Comparison of ENCODE assay signal across 10 cellular contexts in genomic region chr11:62500066-62501035, GRCh38. TPM values are rescaled to one million over a fixed set of nuclear protein-coding genes. Genes with fewer than 3 reads are reported as not detected.
A peak's percentile ranks its signal among the peaks of the same experiment; 100 is the strongest.
DNase-seq lines count a peak whose midpoint lies in the region; ATAC-seq and TF ChIP-seq lines count a peak whose summit lies in the region.
"Had no signal": no experiment of that assay in that cellular context is flagged by ENCODE, and none has a peak within 500 bp of the region (broad histone marks: within the 10 kb centered on the region; RNA-seq: fewer than 3 reads in every experiment).

No MANE protein-coding gene starts in this region.

- H3K4me3 ChIP-seq in heart right ventricle (no peak overlapping the region), upper lobe of left lung (no peak overlapping the region)
- no peak overlapping the region for H3K4me3 ChIP-seq in CD4-positive, alpha-beta memory T cell (ENCODE audit: low read length in 2 of 2)

- H3K4me3 Mint-ChIP-seq in CD4-positive, alpha-beta memory T cell = no peak overlapping the region
- H3K4me3 Mint-ChIP-seq in activated naive CD8-positive, alpha-beta T cell treated with anti-CD3 and anti-CD28 coated beads, Interleukin-2, amount 50 U/mL, for 24 hours = no peak overlapping the region

- CTCF ChIA-PET in RWPE1 (lab: Yijun Ruan, JAX) = interaction anchor here (0.5 to 2.3 kb wide), 7 partner anchors 23 to 122 kb away, joined by 3 to 10 read pairs (median 3); partner anchors contain the start of gene SCGB1A1
- CTCF ChIA-PET in CD4-positive, alpha-beta memory T cell (lab: Charles Lee; ENCODE audit: partially characterized antibody) = interaction anchor here (0.7 to 1.9 kb wide), 5 partner anchors 57 to 78 kb away, joined by 3 to 6 read pairs (median 5); no protein-coding TSS in a partner anchor

- H3K4me1 Mint-ChIP-seq in CD4-positive, alpha-beta memory T cell = peaks cover 5 to 23% (median 10%) of the 10 kb centered on the region in 4 donors
- peaks cover 3% of the 10 kb centered on the region for H3K4me1 Mint-ChIP-seq in activated naive CD8-positive, alpha-beta T cell treated with anti-CD3 and anti-CD28 coated beads, Interleukin-2, amount 50 U/mL, for 24 hours

- peaks cover 4 to 77% (median 61%) of the 10 kb centered on the region in 9 donors for H3K4me1 ChIP-seq in heart right ventricle
- H3K4me1 ChIP-seq in upper lobe of left lung = peaks cover 39 to 61% (median 50%) of the 10 kb centered on the region in 4 donors
- H3K4me1 ChIP-seq in CD4-positive, alpha-beta memory T cell (ENCODE audit: insufficient read depth, low read length) = peaks cover 6% of the 10 kb centered on the region

- TF ChIP-seq CTCF in heart right ventricle (IDR thresholded peaks at IDR 0.05) = no peak
- TF ChIP-seq CTCF in RWPE1 (conservative IDR thresholded peaks at IDR 0.05; ENCODE audit: low read depth) = no peak
- TF ChIP-seq CTCF in upper lobe of left lung (IDR thresholded peaks at IDR 0.05) = no peak

- ATAC-seq in heart right ventricle (no peak), Right ventricle myocardium inferior (no peak), upper lobe of left lung (ENCODE audit: low FRiP score in 2 of 2) (no peak)
- no peak for ATAC-seq in activated naive CD8-positive, alpha-beta T cell treated with anti-CD3 and anti-CD28 coated beads, Interleukin-2, amount 50 U/mL, for 24 hours

- H3K27me3 ChIP-seq in heart right ventricle (no peaks in the 10 kb centered on the region), upper lobe of left lung (no peaks in the 10 kb centered on the region)
- H3K27me3 ChIP-seq in CD4-positive, alpha-beta memory T cell (ENCODE audit: insufficient read depth, low read length) = no peaks in the 10 kb centered on the region

- H3K9me3 ChIP-seq in heart right ventricle (no peaks in the 10 kb centered on the region), upper lobe of left lung (no peaks in the 10 kb centered on the region)
- no peaks in the 10 kb centered on the region for H3K9me3 ChIP-seq in CD4-positive, alpha-beta memory T cell (ENCODE audit: control insufficient read depth in 1 of 2, low read length in 2 of 2)

- no peak for TF ChIP-seq POLR2A in upper lobe of left lung (IDR thresholded peaks at IDR 0.05)

- DNase-seq in heart right ventricle (no peak), Right ventricle myocardium inferior (ENCODE audit: missing footprints) (no peak), RWPE1 (ENCODE audit: low spot score) (peak; percentile 90), kidney tubule cell (ENCODE audit: low spot score) (peak; percentile 78), upper lobe of left lung (peak in 1 of 2 donors; percentile 37), activated gamma-delta T cell treated with Interleukin-2 at 50 U/mL for 16 hours (no peak)
- no peak for DNase-seq in CD4-positive, alpha-beta memory T cell
- DNase-seq in activated naive CD8-positive, alpha-beta T cell treated with anti-CD3 and anti-CD28 coated beads, Interleukin-2, amount 50 U/mL, for 24 hours = no peak
- DNase-seq: activated naive CD4-positive, alpha-beta T cell treated with Interleukin-2 at 50 U/mL for 16 hours; WERI-Rb-1 had no signal

- H3K36me3 Mint-ChIP-seq in CD4-positive, alpha-beta memory T cell = no peaks in the 10 kb centered on the region
- no peaks in the 10 kb centered on the region for H3K36me3 Mint-ChIP-seq in activated naive CD8-positive, alpha-beta T cell treated with anti-CD3 and anti-CD28 coated beads, Interleukin-2, amount 50 U/mL, for 24 hours (ENCODE audit: low read depth)

- intact Hi-C loops in heart right ventricle (cut with DNase I) = loop anchor here in 3 of 10 donors (1.0 to 10.0 kb wide), 3 partner anchors 42 to 66 kb away; no protein-coding TSS in a partner anchor
- intact Hi-C loops in Right ventricle myocardium inferior (cut with DNase I) = loop anchor here (5.0 kb wide), 1 partner anchor 58 kb away; no protein-coding TSS in a partner anchor
- intact Hi-C loops in CD4-positive, alpha-beta memory T cell (cut with micrococcal nuclease) = no loop called here

- TF ChIP-seq EP300 in upper lobe of left lung (IDR thresholded peaks at IDR 0.05) = no peak

- H3K27ac ChIP-seq in heart right ventricle (peak overlapping the region in 9 of 10 donors; percentile 16 to 89 (median 63)), RWPE1 (peak overlapping the region; percentile 90), upper lobe of left lung (peak overlapping the region; percentile 3 to 65 (median 52))
- no peak overlapping the region for H3K27ac ChIP-seq in CD4-positive, alpha-beta memory T cell (ENCODE audit: low read depth, low read length)
- H3K27ac ChIP-seq: WERI-Rb-1 had no signal

- POLR2A ChIA-PET in RWPE1 (lab: Yijun Ruan, JAX; ENCODE audit: low non-redundant PET) = interaction anchor here (0.6 to 1.3 kb wide), 2 partner anchors 53 to 96 kb away, joined by 3 read pairs; no protein-coding TSS in a partner anchor
- POLR2A ChIA-PET in CD4-positive, alpha-beta memory T cell (lab: Charles Lee; ENCODE audit: partially characterized antibody) = interaction anchor here (0.7 to 1.0 kb wide), 3 partner anchors 43 to 60 kb away, joined by 3 to 4 read pairs (median 3); no protein-coding TSS in a partner anchor

- 83 to 88% methylated on average over 15 of the region's 15 CpGs for WGBS in heart right ventricle, 2 donors
- WGBS in upper lobe of left lung, 2 donors = 75 to 82% methylated on average over 9 to 15 of the region's 15 CpGs

- H3K36me3 ChIP-seq in heart right ventricle (no peaks in the 10 kb centered on the region), upper lobe of left lung (no peaks in the 10 kb centered on the region)
- H3K36me3 ChIP-seq in CD4-positive, alpha-beta memory T cell (ENCODE audit: insufficient read depth, low read length) = no peaks in the 10 kb centered on the region
- H3K36me3 ChIP-seq: WERI-Rb-1 had no signal

- peak overlapping the region in 3 of 7 donors; percentile 29 to 57 (median 46) for H3K27ac Mint-ChIP-seq in CD4-positive, alpha-beta memory T cell
- H3K27ac Mint-ChIP-seq in activated naive CD8-positive, alpha-beta T cell treated with anti-CD3 and anti-CD28 coated beads, Interleukin-2, amount 50 U/mL, for 24 hours = no peak overlapping the region

- no peaks in the 10 kb centered on the region for H3K27me3 Mint-ChIP-seq in CD4-positive, alpha-beta memory T cell
- H3K27me3 Mint-ChIP-seq in activated naive CD8-positive, alpha-beta T cell treated with anti-CD3 and anti-CD28 coated beads, Interleukin-2, amount 50 U/mL, for 24 hours = peaks cover 19% of the 10 kb centered on the region

- H3K9me3 Mint-ChIP-seq in CD4-positive, alpha-beta memory T cell = peaks cover 0 to 3% (median 0%) of the 10 kb centered on the region in 8 donors
- no peaks in the 10 kb centered on the region for H3K9me3 Mint-ChIP-seq in activated naive CD8-positive, alpha-beta T cell treated with anti-CD3 and anti-CD28 coated beads, Interleukin-2, amount 50 U/mL, for 24 hours

RNA-seq across cellular contexts. Expression of gene AHNAK, which starts 46.3 kb away (rescaled TPM):
- 100 to 1,000 TPM; 259 to 447 (median 386) TPM for total RNA-seq in heart right ventricle
- 100 to 1,000 TPM; 101 to 113 TPM for polyA plus RNA-seq in heart right ventricle
- 332 TPM for total RNA-seq in Right ventricle myocardium inferior
- 1,000 to 10,000 TPM in 2 of 6 donors, 100 to 1,000 TPM in 4; 583 to 1,153 (median 829) TPM for total RNA-seq in upper lobe of left lung
- 100 to 1,000 TPM; 559 to 573 TPM for total RNA-seq in CD4-positive, alpha-beta memory T cell
- polyA plus RNA-seq in CD4-positive, alpha-beta memory T cell = 100 to 1,000 TPM in 1 of 2 donors, 10 to 100 TPM in 1; 23.5 to 186 TPM

Comparison
In these comparisons a context has a peak if more than half of its experiments do, and no peak if none do; other contexts are left out.
1. DNase-seq: peak in RWPE1 (single experiment) and kidney tubule cell (single experiment); none in heart right ventricle (0 of 2), Right ventricle myocardium inferior (single experiment), activated gamma-delta T cell treated with Interleukin-2 at 50 U/mL for 16 hours (single experiment), CD4-positive, alpha-beta memory T cell (0 of 5) and activated naive CD8-positive, alpha-beta T cell treated with anti-CD3 and anti-CD28 coated beads, Interleukin-2, amount 50 U/mL, for 24 hours (single experiment).